In the genomic region with DNA sequence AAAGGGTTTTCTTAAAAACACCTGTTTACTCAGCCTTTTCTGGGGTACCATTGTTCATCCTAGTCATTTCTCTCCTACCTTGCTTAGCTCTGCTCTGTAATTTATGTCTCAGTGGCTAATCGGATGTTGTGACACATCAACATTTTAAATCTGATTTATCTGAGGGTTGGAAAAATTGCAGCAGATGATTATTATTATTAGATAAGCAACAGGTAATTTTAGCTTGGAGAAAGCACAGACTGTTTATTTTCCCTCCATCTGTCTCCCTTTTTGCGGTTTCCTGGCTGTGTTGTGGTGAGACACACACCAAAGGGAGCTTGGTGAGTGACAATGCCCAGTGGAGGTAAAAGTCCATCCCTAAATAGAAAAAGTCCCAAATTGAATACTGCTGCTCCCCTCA, we compare ENCODE assay signal across 21 cellular contexts.
"Had no signal": no experiment of that assay in that cellular context is flagged by ENCODE, and none has a peak within 500 bp of the region (broad histone marks: within the 10 kb centered on the region; RNA-seq: fewer than 3 reads in every experiment).

No MANE protein-coding gene starts in this region.

- H3K9me3 ChIP-seq: colonic mucosa, left ventricle myocardium inferior, sigmoid colon, stomach had no signal

- H3K27ac ChIP-seq: colonic mucosa, foreskin keratinocyte, hepatocyte, left ventricle myocardium inferior, sigmoid colon, skin epidermis, stomach had no signal

- H3K36me3 ChIP-seq: colonic mucosa, left ventricle myocardium inferior, sigmoid colon, stomach had no signal

- H3K27me3 ChIP-seq: colonic mucosa, foreskin keratinocyte, sigmoid colon had no signal

- DNase-seq: colonic mucosa; dermis blood vessel endothelial cell; foreskin keratinocyte; head of caudate nucleus; kidney; left cardiac atrium; left ventricle myocardium inferior; mesenchymal stem cell; midbrain; naive thymus-derived CD4-positive, alpha-beta T cell; posterior cingulate gyrus; sigmoid colon; stimulated activated CD4-positive, alpha-beta T cell treated with anti-CD3 and anti-CD28 coated beads, Interleukin-2, amount 100 ng/mL, for 24 hours; stimulated activated CD4-positive, alpha-beta T cell treated with anti-CD3 and anti-CD28 coated beads, Interleukin-4, amount 100 ng/mL, for 4 hours; stimulated activated naive B cell treated with anti-CD40 and anti-IgM and Interleukin-4, amounts not matched to agents 10 μg/mL and 1 μg/mL and 100 μg/mL, for 72 hours; stomach; substantia nigra; trophoblast cell had no signal

- H3K4me1 ChIP-seq: colonic mucosa, left ventricle myocardium inferior, sigmoid colon, stomach had no signal

- H3K4me2 ChIP-seq: hepatocyte had no signal

- H3K4me3 ChIP-seq: colonic mucosa, hepatocyte, left ventricle myocardium inferior, lung, sigmoid colon, skin epidermis, stomach had no signal
